ENCODE assay signal across 2 cellular contexts in the genomic region with DNA sequence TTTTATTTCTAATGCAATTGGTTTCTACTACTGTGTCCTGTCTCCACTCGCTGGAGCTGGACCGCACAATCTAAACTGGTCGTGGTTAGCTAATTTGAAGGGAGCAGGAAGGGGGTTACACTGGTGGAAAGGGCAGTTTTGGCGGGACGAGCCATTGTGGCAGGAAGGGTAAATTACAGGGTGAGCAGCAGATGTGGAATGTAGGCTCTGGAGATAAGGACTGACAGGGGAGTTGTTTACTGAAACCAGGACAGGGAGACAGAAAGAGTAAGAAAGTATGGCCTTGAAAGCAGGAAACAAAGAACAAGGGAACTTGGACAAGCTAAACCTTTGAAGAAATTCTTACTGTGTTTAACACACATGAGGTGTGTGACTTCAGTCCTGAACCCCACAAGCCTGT.
TF ChIP-seq lines count a peak whose summit lies in the region.

No MANE protein-coding gene starts in this region.

TF ChIP-seq in HepG2, 621 proteins besides CTCF, POLR2A, EP300 and RAD21 (continued from another document):
- TF ChIP-seq ZNF720 (CRISPR knock-in tag; IDR thresholded peaks at IDR 0.05) (no peak), RBM39 (IDR thresholded peaks at IDR 0.05; ENCODE audit: low read depth, low read length, poor library complexity, severe bottlenecking) (no peak), SOX5 (CRISPR knock-in tag; IDR thresholded peaks at IDR 0.05; ENCODE audit: borderline replicate concordance) (peak; percentile 35; the same call in 1 of the 2 replicates), YEATS2 (CRISPR knock-in tag; IDR thresholded peaks at IDR 0.05; ENCODE audit: borderline replicate concordance) (no peak), FOXO1 (CRISPR knock-in tag; IDR thresholded peaks at IDR 0.05) (0 out of 2 replicates have a peak, but pooled peaks have one; percentile 21), CENPX (CRISPR knock-in tag; IDR thresholded peaks at IDR 0.05) (no peak), SOX13 (IDR thresholded peaks at IDR 0.05) (no peak), SOX13 (CRISPR knock-in tag; conservative IDR thresholded peaks at IDR 0.05 in 1 of 2, IDR thresholded peaks at IDR 0.05 in 1 of 2) (peak in 1 of 2 experiments; percentile 65; a peak in 1 of 4 replicates)
- TF ChIP-seq, protein P1, sequence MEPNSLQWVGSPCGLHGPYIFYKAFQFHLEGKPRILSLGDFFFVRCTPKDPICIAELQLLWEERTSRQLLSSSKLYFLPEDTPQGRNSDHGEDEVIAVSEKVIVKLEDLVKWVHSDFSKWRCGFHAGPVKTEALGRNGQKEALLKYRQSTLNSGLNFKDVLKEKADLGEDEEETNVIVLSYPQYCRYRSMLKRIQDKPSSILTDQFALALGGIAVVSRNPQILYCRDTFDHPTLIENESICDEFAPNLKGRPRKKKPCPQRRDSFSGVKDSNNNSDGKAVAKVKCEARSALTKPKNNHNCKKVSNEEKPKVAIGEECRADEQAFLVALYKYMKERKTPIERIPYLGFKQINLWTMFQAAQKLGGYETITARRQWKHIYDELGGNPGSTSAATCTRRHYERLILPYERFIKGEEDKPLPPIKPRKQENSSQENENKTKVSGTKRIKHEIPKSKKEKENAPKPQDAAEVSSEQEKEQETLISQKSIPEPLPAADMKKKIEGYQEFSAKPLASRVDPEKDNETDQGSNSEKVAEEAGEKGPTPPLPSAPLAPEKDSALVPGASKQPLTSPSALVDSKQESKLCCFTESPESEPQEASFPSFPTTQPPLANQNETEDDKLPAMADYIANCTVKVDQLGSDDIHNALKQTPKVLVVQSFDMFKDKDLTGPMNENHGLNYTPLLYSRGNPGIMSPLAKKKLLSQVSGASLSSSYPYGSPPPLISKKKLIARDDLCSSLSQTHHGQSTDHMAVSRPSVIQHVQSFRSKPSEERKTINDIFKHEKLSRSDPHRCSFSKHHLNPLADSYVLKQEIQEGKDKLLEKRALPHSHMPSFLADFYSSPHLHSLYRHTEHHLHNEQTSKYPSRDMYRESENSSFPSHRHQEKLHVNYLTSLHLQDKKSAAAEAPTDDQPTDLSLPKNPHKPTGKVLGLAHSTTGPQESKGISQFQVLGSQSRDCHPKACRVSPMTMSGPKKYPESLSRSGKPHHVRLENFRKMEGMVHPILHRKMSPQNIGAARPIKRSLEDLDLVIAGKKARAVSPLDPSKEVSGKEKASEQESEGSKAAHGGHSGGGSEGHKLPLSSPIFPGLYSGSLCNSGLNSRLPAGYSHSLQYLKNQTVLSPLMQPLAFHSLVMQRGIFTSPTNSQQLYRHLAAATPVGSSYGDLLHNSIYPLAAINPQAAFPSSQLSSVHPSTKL (CRISPR knock-in tag; IDR thresholded peaks at IDR 0.05) = peak; percentile 57

TF ChIP-seq in H1, 55 proteins besides CTCF, POLR2A, EP300 and RAD21 (continued from another document):
- TF ChIP-seq NRF1 (IDR thresholded peaks at IDR 0.05; ENCODE audit: low read depth, low read length) = no peak
- TF ChIP-seq, protein P2, sequence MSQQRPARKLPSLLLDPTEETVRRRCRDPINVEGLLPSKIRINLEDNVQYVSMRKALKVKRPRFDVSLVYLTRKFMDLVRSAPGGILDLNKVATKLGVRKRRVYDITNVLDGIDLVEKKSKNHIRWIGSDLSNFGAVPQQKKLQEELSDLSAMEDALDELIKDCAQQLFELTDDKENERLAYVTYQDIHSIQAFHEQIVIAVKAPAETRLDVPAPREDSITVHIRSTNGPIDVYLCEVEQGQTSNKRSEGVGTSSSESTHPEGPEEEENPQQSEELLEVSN (IDR thresholded peaks at IDR 0.05) = 0 out of 2 replicates have a peak, but pooled peaks have one; percentile 31
- TF ChIP-seq RNF2 (IDR thresholded peaks at IDR 0.05; ENCODE audit: borderline replicate concordance, low read depth, low read length, missing control alignments, poor library complexity, severe bottlenecking) = no peak
- no peak for TF ChIP-seq USF2 (IDR thresholded peaks at IDR 0.05; ENCODE audit: low read length)
